22 cellular contexts compared by ENCODE assay signal in genomic region chr6:167701010-167701409, GRCh38.
"Had no signal": no experiment of that assay in that cellular context is flagged by ENCODE, and none has a peak within 500 bp of the region (broad histone marks: within the 10 kb centered on the region; RNA-seq: fewer than 3 reads in every experiment).

No MANE protein-coding gene starts in this region.

- H3K9me3 Mint-ChIP-seq: endodermal cell; naive thymus-derived CD8-positive, alpha-beta T cell; neural progenitor cell; stimulated activated memory B cell treated with anti-CD40 and anti-IgM and Interleukin-4, amounts not matched to agents 10 μg/mL and 1 μg/mL and 100 μg/mL, for 72 hours; stimulated activated naive CD8-positive, alpha-beta T cell treated with anti-CD3 and anti-CD28 coated beads, Interleukin-15, Interleukin-2, amounts not matched to agents 100 ng/mL and 50 ng/mL, for 24 hours had no signal

- H3K4me1 ChIP-seq: neural progenitor cell had no signal

- ATAC-seq: esophagus mucosa; gastrocnemius medialis; left lung; naive thymus-derived CD8-positive, alpha-beta T cell; right cardiac atrium; stimulated activated memory B cell treated with anti-CD40 and anti-IgM and Interleukin-4, amounts not matched to agents 10 μg/mL and 1 μg/mL and 100 μg/mL, for 72 hours; upper lobe of right lung had no signal

- H3K4me3 Mint-ChIP-seq: endodermal cell; immature natural killer cell; neural progenitor cell; stimulated activated memory B cell treated with anti-CD40 and anti-IgM and Interleukin-4, amounts not matched to agents 10 μg/mL and 1 μg/mL and 100 μg/mL, for 72 hours; stimulated activated naive CD8-positive, alpha-beta T cell treated with anti-CD3 and anti-CD28 coated beads, Interleukin-15, Interleukin-2, amounts not matched to agents 100 ng/mL and 50 ng/mL, for 24 hours had no signal

- H3K27me3 ChIP-seq: gastrocnemius medialis, left lung, neural progenitor cell, ovary, testis, tibial nerve, upper lobe of right lung, vagina had no signal

- H3K4me3 ChIP-seq: gastrocnemius medialis, left lung, neural progenitor cell, ovary, testis, tibial nerve, upper lobe of right lung, vagina had no signal

- H3K27ac ChIP-seq: neural progenitor cell, ovary, upper lobe of right lung had no signal

- H3K36me3 Mint-ChIP-seq: immature natural killer cell; naive thymus-derived CD8-positive, alpha-beta T cell; neural progenitor cell; stimulated activated memory B cell treated with anti-CD40 and anti-IgM and Interleukin-4, amounts not matched to agents 10 μg/mL and 1 μg/mL and 100 μg/mL, for 72 hours had no signal

- H3K9me3 ChIP-seq: gastrocnemius medialis, left lung, ovary, testis, tibial nerve, upper lobe of right lung, vagina had no signal

- H3K36me3 ChIP-seq: gastrocnemius medialis, left lung, neural progenitor cell, ovary, tibial nerve, upper lobe of right lung, vagina had no signal

- H3K27ac Mint-ChIP-seq: endodermal cell; stimulated activated memory B cell treated with anti-CD40 and anti-IgM and Interleukin-4, amounts not matched to agents 10 μg/mL and 1 μg/mL and 100 μg/mL, for 72 hours; stimulated activated naive CD8-positive, alpha-beta T cell treated with anti-CD3 and anti-CD28 coated beads, Interleukin-15, Interleukin-2, amounts not matched to agents 100 ng/mL and 50 ng/mL, for 24 hours had no signal

- DNase-seq: cerebellar nuclear complex; effector CD4-positive, alpha-beta T cell; gastrocnemius medialis; immature natural killer cell; left lung; mesendoderm; naive thymus-derived CD8-positive, alpha-beta T cell; nucleus accumbens; ovary; right cardiac atrium; stimulated activated CD4-positive, alpha-beta T cell treated with anti-CD3 and anti-CD28 coated beads, Interleukin-15, amount 100 ng/mL, for 24 hours; stimulated activated CD4-positive, alpha-beta T cell treated with anti-CD3 and anti-CD28 coated beads, Interleukin-1b, Interleukin-23, amount 100 ng/mL, for 48 hours; stimulated activated CD4-positive, alpha-beta T cell treated with anti-CD3 and anti-CD28 coated beads, Interleukin-4, amount 100 ng/mL, for 24 hours; testis had no signal
